ENCODE assay signal across 17 cellular contexts in the genomic region with DNA sequence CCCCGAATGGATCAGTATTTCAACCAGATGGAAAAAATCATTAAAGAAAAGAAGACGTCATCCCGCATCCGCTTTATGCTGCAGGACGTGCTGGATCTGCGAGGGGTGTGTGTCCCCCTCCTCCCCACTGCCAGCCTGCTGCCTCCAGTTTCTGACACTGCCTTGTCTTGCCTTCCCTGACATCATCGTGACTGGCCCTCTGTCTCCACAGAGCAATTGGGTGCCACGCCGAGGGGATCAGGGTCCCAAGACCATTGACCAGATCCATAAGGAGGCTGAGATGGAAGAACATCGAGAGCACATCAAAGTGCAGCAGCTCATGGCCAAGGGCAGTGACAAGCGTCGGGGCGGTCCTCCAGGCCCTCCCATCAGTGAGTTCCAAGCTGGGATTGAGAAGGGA. TPM values are rescaled to one million over a fixed set of nuclear protein-coding genes. Genes with fewer than 3 reads are reported as not detected.
DNase-seq lines count a peak whose midpoint lies in the region; ATAC-seq, FAIRE-seq and TF ChIP-seq lines count a peak whose summit lies in the region.
"Had no signal": no experiment of that assay in that cellular context is flagged by ENCODE, and none has a peak within 500 bp of the region (broad histone marks: within the 10 kb centered on the region; RNA-seq: fewer than 3 reads in every experiment).

No MANE protein-coding gene starts in this region.

- TF ChIP-seq EP300 in HepG2 (IDR thresholded peaks at IDR 0.05; ENCODE audit: low read depth in 2 of 2, low read length in 2 of 2): no peak
- TF ChIP-seq EP300 in HepG2 (CRISPR knock-in tag; IDR thresholded peaks at IDR 0.05; ENCODE audit: borderline replicate concordance): no peak

- H3K9me3 Mint-ChIP-seq in activated naive CD8-positive, alpha-beta T cell treated with anti-CD3 and anti-CD28 coated beads for 36 hours: no peaks in the 10 kb centered on the region
- no peaks in the 10 kb centered on the region for H3K9me3 Mint-ChIP-seq in stimulated activated naive B cell treated with anti-CD40 and anti-IgM and Interleukin-4, amounts not matched to agents 10 μg/mL and 1 μg/mL and 100 μg/mL, for 72 hours
- H3K9me3 Mint-ChIP-seq: endodermal cell; naive thymus-derived CD4-positive, alpha-beta T cell had no signal

- H3K9me3 ChIP-seq in HepG2 (ENCODE audit: low read length) (no peaks in the 10 kb centered on the region), right lobe of liver (no peaks in the 10 kb centered on the region)
- H3K9me3 ChIP-seq: Peyer's patch, prostate gland, transverse colon had no signal

- no peak for DNase-seq in HepG2 (ENCODE audit: low spot score)
- DNase-seq in right lobe of liver: no peak
- DNase-seq in activated naive CD8-positive, alpha-beta T cell treated with anti-CD3 and anti-CD28 coated beads for 36 hours: no peak
- DNase-seq in stimulated activated naive B cell treated with anti-CD40 and anti-IgM and Interleukin-4, amounts not matched to agents 10 μg/mL and 1 μg/mL and 100 μg/mL, for 72 hours: no peak
- DNase-seq in NCI-H1092 treated with DMSO at 0.1 percent for 48 hours (lab: John Stamatoyannopoulos, UW): no peak
- DNase-seq in GF-D8 (lab: John Stamatoyannopoulos, UW): no peak
- DNase-seq: endodermal cell, islet precursor cell, NCI-H1694, Peyer's patch, transverse colon had no signal

- intact Hi-C loops in HepG2 (cut with micrococcal nuclease; ENCODE audit: unreplicated experiment) (no loop called here), right lobe of liver (cut with DNase I) (no loop called here)

- no peak overlapping the region for H3K9ac ChIP-seq in HepG2 (ENCODE audit: insufficient read depth, low read depth, low read length)

- H3K27ac Mint-ChIP-seq in activated naive CD8-positive, alpha-beta T cell treated with anti-CD3 and anti-CD28 coated beads for 36 hours: peak overlapping the region; percentile 38
- peak overlapping the region; percentile 53 for H3K27ac Mint-ChIP-seq in stimulated activated naive B cell treated with anti-CD40 and anti-IgM and Interleukin-4, amounts not matched to agents 10 μg/mL and 1 μg/mL and 100 μg/mL, for 72 hours
- H3K27ac Mint-ChIP-seq: endodermal cell had no signal

- H3K4me1 Mint-ChIP-seq in activated naive CD8-positive, alpha-beta T cell treated with anti-CD3 and anti-CD28 coated beads for 36 hours: peaks cover 19% of the 10 kb centered on the region
- peaks cover 20 to 28% of the 10 kb centered on the region in 2 donors for H3K4me1 Mint-ChIP-seq in stimulated activated naive B cell treated with anti-CD40 and anti-IgM and Interleukin-4, amounts not matched to agents 10 μg/mL and 1 μg/mL and 100 μg/mL, for 72 hours
- H3K4me1 Mint-ChIP-seq: endodermal cell had no signal

- in situ Hi-C loops in HepG2 (cut with HindIII; ENCODE audit: extremely low pct_ligation_motif_present, low pct_unique_long_range_greater_than_20kb): no loop called here

- H3K4me1 ChIP-seq in HepG2 (ENCODE audit: insufficient read depth, low read length) (no peaks in the 10 kb centered on the region), right lobe of liver (peaks cover 0 to 30% (median 12%) of the 10 kb centered on the region in 4 donors)

- no peak for FAIRE-seq in HepG2 (lab: Jason Lieb, UNC)
- FAIRE-seq: G401.6, GM12891, HTR-8/SVneo had no signal

- CTCF ChIA-PET in HepG2 (lab: Yijun Ruan, JAX; ENCODE audit: low intra/inter-chr PET ratio, low total read pairs): no interaction called here

- no peak for TF ChIP-seq RAD21 in HepG2 (CRISPR knock-in tag; IDR thresholded peaks at IDR 0.05)

- no peak for TF ChIP-seq CTCF in HepG2 (CRISPR knock-in tag; IDR thresholded peaks at IDR 0.05)
- TF ChIP-seq CTCF in right lobe of liver (IDR thresholded peaks at IDR 0.05): no peak

- H3K4me3 Mint-ChIP-seq in activated naive CD8-positive, alpha-beta T cell treated with anti-CD3 and anti-CD28 coated beads for 36 hours: no peak overlapping the region
- no peak overlapping the region for H3K4me3 Mint-ChIP-seq in stimulated activated naive B cell treated with anti-CD40 and anti-IgM and Interleukin-4, amounts not matched to agents 10 μg/mL and 1 μg/mL and 100 μg/mL, for 72 hours
- H3K4me3 Mint-ChIP-seq: endodermal cell had no signal

- H4K20me1 ChIP-seq in HepG2 (ENCODE audit: insufficient read depth, low read length): peaks cover 12% of the 10 kb centered on the region; the same call in 1 of the 2 replicates

- peaks cover 73% of the 10 kb centered on the region for H3K36me3 Mint-ChIP-seq in activated naive CD8-positive, alpha-beta T cell treated with anti-CD3 and anti-CD28 coated beads for 36 hours
- peaks cover 76 to 85% of the 10 kb centered on the region in 2 donors for H3K36me3 Mint-ChIP-seq in stimulated activated naive B cell treated with anti-CD40 and anti-IgM and Interleukin-4, amounts not matched to agents 10 μg/mL and 1 μg/mL and 100 μg/mL, for 72 hours

- H3K27ac ChIP-seq in HepG2 (ENCODE audit: extremely low read length, insufficient read depth, low read length) (no peak overlapping the region), right lobe of liver (no peak overlapping the region)
- H3K27ac ChIP-seq: Peyer's patch, prostate gland, transverse colon had no signal

- H3K4me3 ChIP-seq in HepG2 (replicated peaks in 1 of 3; ENCODE audit: insufficient read depth in 1 of 3, low read depth in 2 of 3, low read length in 3 of 3): no peak overlapping the region
- no peak overlapping the region for H3K4me3 ChIP-seq in right lobe of liver
- H3K4me3 ChIP-seq: Peyer's patch, prostate gland, smooth muscle cell, transverse colon had no signal

- TF ChIP-seq POLR2A in HepG2 (IDR thresholded peaks at IDR 0.05; ENCODE audit: insufficient read depth in 1 of 2, low read depth in 2 of 2, low read length in 2 of 2) (no peak), right lobe of liver (IDR thresholded peaks at IDR 0.05) (no peak)

- BruUV-seq in HepG2 (replicated peaks; lab: Mats Ljungman, UMichigan): no TSS peak

- 97% methylated on average over 12 of the region's 13 CpGs for WGBS in HepG2 (ENCODE audit: low lambda C conversion rate)
- 86% methylated on average over 5 of the region's 13 CpGs for WGBS in right lobe of liver (ENCODE audit: insufficient coverage, low coverage, low lambda C conversion rate, missing lambda C conversion rate)

- H3K27me3 Mint-ChIP-seq in activated naive CD8-positive, alpha-beta T cell treated with anti-CD3 and anti-CD28 coated beads for 36 hours: no peaks in the 10 kb centered on the region
- no peaks in the 10 kb centered on the region for H3K27me3 Mint-ChIP-seq in stimulated activated naive B cell treated with anti-CD40 and anti-IgM and Interleukin-4, amounts not matched to agents 10 μg/mL and 1 μg/mL and 100 μg/mL, for 72 hours
- H3K27me3 Mint-ChIP-seq: naive thymus-derived CD4-positive, alpha-beta T cell had no signal

- no peak overlapping the region for H2AFZ ChIP-seq in HepG2 (ENCODE audit: low read length)

- peaks cover 6% of the 10 kb centered on the region for H3K79me2 ChIP-seq in HepG2 (ENCODE audit: insufficient read depth, low read length)

- ATAC-seq in HepG2 (no peak), right lobe of liver (no peak)
- no peak for ATAC-seq in stimulated activated naive B cell treated with anti-CD40 and anti-IgM and Interleukin-4, amounts not matched to agents 10 μg/mL and 1 μg/mL and 100 μg/mL, for 72 hours (replicated peaks)
- ATAC-seq: naive thymus-derived CD4-positive, alpha-beta T cell had no signal

- POLR2A ChIA-PET in HepG2 (lab: Yijun Ruan, JAX): interaction anchor here (1.0 to 2.1 kb wide), 2 partner anchors 10 to 12 kb away, joined by 3 to 6 read pairs; no protein-coding TSS in a partner anchor

- H3K27me3 ChIP-seq in HepG2 (ENCODE audit: control insufficient read depth in 1 of 2, insufficient read depth in 2 of 2, low read length in 2 of 2): no peaks in the 10 kb centered on the region
- no peaks in the 10 kb centered on the region for H3K27me3 ChIP-seq in right lobe of liver
- H3K27me3 ChIP-seq: Peyer's patch, transverse colon had no signal

- H3K4me2 ChIP-seq in HepG2 (ENCODE audit: low read depth, low read length): no peak overlapping the region
- H3K4me2 ChIP-seq: smooth muscle cell had no signal

- H3K36me3 ChIP-seq in HepG2 (replicated peaks in 1 of 2; ENCODE audit: control insufficient read depth in 1 of 2, insufficient read depth in 2 of 2, low read length in 2 of 2): peaks cover 64 to 97% of the 10 kb centered on the region in 2 experiments
- H3K36me3 ChIP-seq in right lobe of liver: peaks cover 63 to 100% (median 88%) of the 10 kb centered on the region in 4 donors

RNA-seq across cellular contexts. Expression of a gene that starts 10.9 kb away (rescaled TPM):
- total RNA-seq in HepG2 (2016; rRNA removed; fragmentation: Illumina TruSeq; extraction: Trizol) (213 and 244 TPM in 2 replicates), right lobe of liver (100 to 1,000 TPM; 262 to 368 (median 291) TPM)
- total RNA-seq in HepG2 (2016; cell fraction: cytosol; rRNA removed; fragmentation: Illumina TruSeq; extraction: Trizol; ENCODE audit: low read depth): 19.7 and 27.8 TPM in 2 replicates
- 208 and 223 TPM in 2 replicates for total RNA-seq in HepG2 (2016; cell fraction: insoluble cytoplasmic fraction; rRNA removed; fragmentation: Illumina TruSeq; extraction: Trizol)
- total RNA-seq in HepG2 (2016; cell fraction: membrane; rRNA removed; fragmentation: Illumina TruSeq; extraction: Trizol): 77.1 and 81.4 TPM in 2 replicates
- 163 and 210 TPM in 2 replicates for total RNA-seq in HepG2 (2016; cell fraction: nucleus; rRNA removed; fragmentation: Illumina TruSeq; extraction: Trizol)
- 208 and 228 TPM in 2 replicates for polyA plus RNA-seq in HepG2 (2011; rRNA removed)
- 139 and 145 TPM in 2 replicates for polyA plus RNA-seq in HepG2 (2011; cell fraction: cytosol; rRNA removed)
- 229 and 287 TPM in 2 replicates for polyA plus RNA-seq in HepG2 (2011; cell fraction: nucleus; rRNA removed)
- polyA plus RNA-seq in HepG2 (2012): 122 and 142 TPM in 2 replicates
- 15.3 and 16.7 TPM in 2 replicates for polyA plus RNA-seq in HepG2 (2016; cell fraction: cytosol; fragmentation: Illumina TruSeq; extraction: Trizol; ENCODE audit: low read depth)
- 217 and 276 TPM in 2 replicates for polyA plus RNA-seq in HepG2 (2016; cell fraction: insoluble cytoplasmic fraction; fragmentation: Illumina TruSeq; extraction: Trizol; ENCODE audit: low read depth)
- polyA plus RNA-seq in HepG2 (2016; cell fraction: membrane; fragmentation: Illumina TruSeq; extraction: Trizol; ENCODE audit: low read depth): 53.0 and 64.3 TPM in 2 replicates
- polyA plus RNA-seq in HepG2 (2016; cell fraction: nucleus; fragmentation: Illumina TruSeq; extraction: Trizol; ENCODE audit: insufficient read depth, low read depth): 324 and 332 TPM in 2 replicates
- polyA minus RNA-seq in HepG2 (2011; rRNA and poly(A)+ RNA removed; ENCODE audit: low replicate concordance): 348 and 721 TPM in 2 replicates
- polyA minus RNA-seq in HepG2 (2011; cell fraction: cytosol; rRNA and poly(A)+ RNA removed): 122 and 123 TPM in 2 replicates
- 107 and 113 TPM in 2 replicates for polyA minus RNA-seq in HepG2 (2011; cell fraction: nucleus; rRNA and poly(A)+ RNA removed)
- total RNA-seq in activated naive CD8-positive, alpha-beta T cell treated with anti-CD3 and anti-CD28 coated beads for 36 hours: 100 to 1,000 TPM; 644 to 660 TPM

RNA-seq across cellular contexts. Expression of a gene that starts 12.1 kb away (rescaled TPM):
- total RNA-seq in HepG2 (2016; rRNA removed; fragmentation: Illumina TruSeq; extraction: Trizol) (7.4 and 9.3 TPM in 2 replicates), right lobe of liver (1 to 10 TPM; 2.4 to 6.5 (median 3.1) TPM)
- 2.3 and 2.5 TPM in 2 replicates for total RNA-seq in HepG2 (2016; cell fraction: cytosol; rRNA removed; fragmentation: Illumina TruSeq; extraction: Trizol; ENCODE audit: low read depth)
- total RNA-seq in HepG2 (2016; cell fraction: insoluble cytoplasmic fraction; rRNA removed; fragmentation: Illumina TruSeq; extraction: Trizol): 4.8 and 8.7 TPM in 2 replicates
- 7.8 and 8.3 TPM in 2 replicates for total RNA-seq in HepG2 (2016; cell fraction: membrane; rRNA removed; fragmentation: Illumina TruSeq; extraction: Trizol)
- total RNA-seq in HepG2 (2016; cell fraction: nucleus; rRNA removed; fragmentation: Illumina TruSeq; extraction: Trizol): 4.4 and 6.5 TPM in 2 replicates
- 9.2 and 14.1 TPM in 2 replicates for polyA plus RNA-seq in HepG2 (2011; rRNA removed)
- polyA plus RNA-seq in HepG2 (2011; cell fraction: cytosol; rRNA removed): 11.9 and 16.8 TPM in 2 replicates
- polyA plus RNA-seq in HepG2 (2011; cell fraction: nucleus; rRNA removed): 23.9 and 25.8 TPM in 2 replicates
- polyA plus RNA-seq in HepG2 (2012): 5.8 and 9.8 TPM in 2 replicates
- 2.3 and 3.2 TPM in 2 replicates for polyA plus RNA-seq in HepG2 (2016; cell fraction: cytosol; fragmentation: Illumina TruSeq; extraction: Trizol; ENCODE audit: low read depth)
- 5.3 and 7.8 TPM in 2 replicates for polyA plus RNA-seq in HepG2 (2016; cell fraction: insoluble cytoplasmic fraction; fragmentation: Illumina TruSeq; extraction: Trizol; ENCODE audit: low read depth)
- 5.7 and 5.8 TPM in 2 replicates for polyA plus RNA-seq in HepG2 (2016; cell fraction: membrane; fragmentation: Illumina TruSeq; extraction: Trizol; ENCODE audit: low read depth)
- 12.3 and 13.4 TPM in 2 replicates for polyA plus RNA-seq in HepG2 (2016; cell fraction: nucleus; fragmentation: Illumina TruSeq; extraction: Trizol; ENCODE audit: insufficient read depth, low read depth)
- 22.1 and 24.2 TPM in 2 replicates for polyA minus RNA-seq in HepG2 (2011; rRNA and poly(A)+ RNA removed; ENCODE audit: low replicate concordance)
- 7.0 and 7.3 TPM in 2 replicates for polyA minus RNA-seq in HepG2 (2011; cell fraction: cytosol; rRNA and poly(A)+ RNA removed)
- 7.0 and 9.2 TPM in 2 replicates for polyA minus RNA-seq in HepG2 (2011; cell fraction: nucleus; rRNA and poly(A)+ RNA removed)
- total RNA-seq in activated naive CD8-positive, alpha-beta T cell treated with anti-CD3 and anti-CD28 coated beads for 36 hours: 1 to 10 TPM; 2.1 to 3.4 TPM

RNA-seq across cellular contexts. Expression of a gene that starts 26.2 kb away (rescaled TPM):
- total RNA-seq in HepG2 (2016; rRNA removed; fragmentation: Illumina TruSeq; extraction: Trizol) (200 and 312 TPM in 2 replicates), right lobe of liver (100 to 1,000 TPM in 3 of 6 experiments, 10 to 100 TPM in 3; 85.5 to 153 (median 103) TPM)
- total RNA-seq in HepG2 (2016; cell fraction: cytosol; rRNA removed; fragmentation: Illumina TruSeq; extraction: Trizol; ENCODE audit: low read depth): 27.9 and 35.3 TPM in 2 replicates
- 208 and 307 TPM in 2 replicates for total RNA-seq in HepG2 (2016; cell fraction: insoluble cytoplasmic fraction; rRNA removed; fragmentation: Illumina TruSeq; extraction: Trizol)
- 69.9 and 70.8 TPM in 2 replicates for total RNA-seq in HepG2 (2016; cell fraction: membrane; rRNA removed; fragmentation: Illumina TruSeq; extraction: Trizol)
- total RNA-seq in HepG2 (2016; cell fraction: nucleus; rRNA removed; fragmentation: Illumina TruSeq; extraction: Trizol): 130 and 133 TPM in 2 replicates
- polyA plus RNA-seq in HepG2 (2011; rRNA removed): 125 and 152 TPM in 2 replicates
- polyA plus RNA-seq in HepG2 (2011; cell fraction: cytosol; rRNA removed): 165 and 166 TPM in 2 replicates
- polyA plus RNA-seq in HepG2 (2011; cell fraction: nucleus; rRNA removed): 110 and 125 TPM in 2 replicates
- polyA plus RNA-seq in HepG2 (2012): 116 and 117 TPM in 2 replicates
- 19.9 and 25.2 TPM in 2 replicates for polyA plus RNA-seq in HepG2 (2016; cell fraction: cytosol; fragmentation: Illumina TruSeq; extraction: Trizol; ENCODE audit: low read depth)
- polyA plus RNA-seq in HepG2 (2016; cell fraction: insoluble cytoplasmic fraction; fragmentation: Illumina TruSeq; extraction: Trizol; ENCODE audit: low read depth): 253 and 295 TPM in 2 replicates
- polyA plus RNA-seq in HepG2 (2016; cell fraction: membrane; fragmentation: Illumina TruSeq; extraction: Trizol; ENCODE audit: low read depth): 36.4 and 42.7 TPM in 2 replicates
- 155 and 167 TPM in 2 replicates for polyA plus RNA-seq in HepG2 (2016; cell fraction: nucleus; fragmentation: Illumina TruSeq; extraction: Trizol; ENCODE audit: insufficient read depth, low read depth)
- 351 and 796 TPM in 2 replicates for polyA minus RNA-seq in HepG2 (2011; rRNA and poly(A)+ RNA removed; ENCODE audit: low replicate concordance)
- polyA minus RNA-seq in HepG2 (2011; cell fraction: cytosol; rRNA and poly(A)+ RNA removed): 127 and 152 TPM in 2 replicates
- 99.4 and 123 TPM in 2 replicates for polyA minus RNA-seq in HepG2 (2011; cell fraction: nucleus; rRNA and poly(A)+ RNA removed)
- total RNA-seq in activated naive CD8-positive, alpha-beta T cell treated with anti-CD3 and anti-CD28 coated beads for 36 hours: 100 to 1,000 TPM; 257 to 282 TPM

RNA-seq across cellular contexts. Expression of a gene that starts 36.1 kb away (rescaled TPM):
- 5.2 and 13.5 TPM in 2 replicates for total RNA-seq in HepG2 (2016; rRNA removed; fragmentation: Illumina TruSeq; extraction: Trizol)
- 6.6 and 7.6 TPM in 2 replicates for total RNA-seq in HepG2 (2016; cell fraction: cytosol; rRNA removed; fragmentation: Illumina TruSeq; extraction: Trizol; ENCODE audit: low read depth)
- total RNA-seq in HepG2 (2016; cell fraction: insoluble cytoplasmic fraction; rRNA removed; fragmentation: Illumina TruSeq; extraction: Trizol): 3.5 and 14.3 TPM in 2 replicates
- 5.6 and 6.9 TPM in 2 replicates for total RNA-seq in HepG2 (2016; cell fraction: membrane; rRNA removed; fragmentation: Illumina TruSeq; extraction: Trizol)
- 19.4 and 22.0 TPM in 2 replicates for total RNA-seq in HepG2 (2016; cell fraction: nucleus; rRNA removed; fragmentation: Illumina TruSeq; extraction: Trizol)
- 11.4 and 14.3 TPM in 2 replicates for polyA plus RNA-seq in HepG2 (2011; rRNA removed)
- 5.5 and 6.4 TPM in 2 replicates for polyA plus RNA-seq in HepG2 (2011; cell fraction: cytosol; rRNA removed)
- 41.8 and 47.0 TPM in 2 replicates for polyA plus RNA-seq in HepG2 (2011; cell fraction: nucleus; rRNA removed)
- polyA plus RNA-seq in HepG2 (2012): 5.4 and 6.1 TPM in 2 replicates
- 2.0 and 2.6 TPM in 2 replicates for polyA plus RNA-seq in HepG2 (2016; cell fraction: cytosol; fragmentation: Illumina TruSeq; extraction: Trizol; ENCODE audit: low read depth)
- 4.8 and 5.5 TPM in 2 replicates for polyA plus RNA-seq in HepG2 (2016; cell fraction: insoluble cytoplasmic fraction; fragmentation: Illumina TruSeq; extraction: Trizol; ENCODE audit: low read depth)
- 3.7 and 4.4 TPM in 2 replicates for polyA plus RNA-seq in HepG2 (2016; cell fraction: membrane; fragmentation: Illumina TruSeq; extraction: Trizol; ENCODE audit: low read depth)
- polyA plus RNA-seq in HepG2 (2016; cell fraction: nucleus; fragmentation: Illumina TruSeq; extraction: Trizol; ENCODE audit: insufficient read depth, low read depth): 50.3 and 58.1 TPM in 2 replicates
- polyA minus RNA-seq in HepG2 (2011; rRNA and poly(A)+ RNA removed; ENCODE audit: low replicate concordance): 29.7 and 47.2 TPM in 2 replicates
- polyA minus RNA-seq in HepG2 (2011; cell fraction: cytosol; rRNA and poly(A)+ RNA removed): 5.3 and 6.0 TPM in 2 replicates
- 26.4 and 31.7 TPM in 2 replicates for polyA minus RNA-seq in HepG2 (2011; cell fraction: nucleus; rRNA and poly(A)+ RNA removed)
- 1 to 10 TPM; 1.8 to 2.9 (median 2.5) TPM for total RNA-seq in right lobe of liver
- 1 to 10 TPM; 5.0 to 6.8 TPM for total RNA-seq in activated naive CD8-positive, alpha-beta T cell treated with anti-CD3 and anti-CD28 coated beads for 36 hours

RNA-seq across cellular contexts. Expression of a gene that starts 36.2 kb away (rescaled TPM):
- total RNA-seq in HepG2 (2016; rRNA removed; fragmentation: Illumina TruSeq; extraction: Trizol) (109 and 118 TPM in 2 replicates), right lobe of liver (10 to 100 TPM; 27.4 to 65.7 (median 35.3) TPM)
- 85.0 and 90.2 TPM in 2 replicates for total RNA-seq in HepG2 (2016; cell fraction: cytosol; rRNA removed; fragmentation: Illumina TruSeq; extraction: Trizol; ENCODE audit: low read depth)
- total RNA-seq in HepG2 (2016; cell fraction: insoluble cytoplasmic fraction; rRNA removed; fragmentation: Illumina TruSeq; extraction: Trizol): 113 and 114 TPM in 2 replicates
- total RNA-seq in HepG2 (2016; cell fraction: membrane; rRNA removed; fragmentation: Illumina TruSeq; extraction: Trizol): 110 and 111 TPM in 2 replicates
- total RNA-seq in HepG2 (2016; cell fraction: nucleus; rRNA removed; fragmentation: Illumina TruSeq; extraction: Trizol): 97.2 and 98.4 TPM in 2 replicates
- polyA plus RNA-seq in HepG2 (2011; rRNA removed): 165 and 194 TPM in 2 replicates
- 159 and 209 TPM in 2 replicates for polyA plus RNA-seq in HepG2 (2011; cell fraction: cytosol; rRNA removed)
- polyA plus RNA-seq in HepG2 (2011; cell fraction: nucleus; rRNA removed): 292 and 351 TPM in 2 replicates
- 85.4 and 92.7 TPM in 2 replicates for polyA plus RNA-seq in HepG2 (2012)
- 70.3 and 83.0 TPM in 2 replicates for polyA plus RNA-seq in HepG2 (2016; cell fraction: cytosol; fragmentation: Illumina TruSeq; extraction: Trizol; ENCODE audit: low read depth)
- polyA plus RNA-seq in HepG2 (2016; cell fraction: insoluble cytoplasmic fraction; fragmentation: Illumina TruSeq; extraction: Trizol; ENCODE audit: low read depth): 116 and 125 TPM in 2 replicates
- polyA plus RNA-seq in HepG2 (2016; cell fraction: membrane; fragmentation: Illumina TruSeq; extraction: Trizol; ENCODE audit: low read depth): 90.4 and 98.9 TPM in 2 replicates
- polyA plus RNA-seq in HepG2 (2016; cell fraction: nucleus; fragmentation: Illumina TruSeq; extraction: Trizol; ENCODE audit: insufficient read depth, low read depth): 259 and 265 TPM in 2 replicates
- polyA minus RNA-seq in HepG2 (2011; rRNA and poly(A)+ RNA removed; ENCODE audit: low replicate concordance): 73.2 and 182 TPM in 2 replicates
- polyA minus RNA-seq in HepG2 (2011; cell fraction: cytosol; rRNA and poly(A)+ RNA removed): 38.2 and 41.4 TPM in 2 replicates
- polyA minus RNA-seq in HepG2 (2011; cell fraction: nucleus; rRNA and poly(A)+ RNA removed): 89.4 and 96.7 TPM in 2 replicates
- 100 to 1,000 TPM; 175 to 177 TPM for total RNA-seq in activated naive CD8-positive, alpha-beta T cell treated with anti-CD3 and anti-CD28 coated beads for 36 hours
